Comparison of ENCODE assay signal across 8 cellular contexts in genomic region chr9:129626079-129626943, GRCh38. TPM values are rescaled to one million over a fixed set of nuclear protein-coding genes. Genes with fewer than 3 reads are reported as not detected.
DNase-seq lines count a peak whose midpoint lies in the region; ATAC-seq and TF ChIP-seq lines count a peak whose summit lies in the region.

TSS of gene NTMT1 (plus strand) at chr9:129626163. CDS start at chr9:129632704, 6,541 bp downstream.

- H3K4me2 ChIP-seq in DOHH2 (ENCODE audit: low read length) (peak within 1 kb of the TSS; percentile 85), neural cell (ENCODE audit: low read length) (peak within 1 kb of the TSS; percentile 90)

- peaks cover 3% of the 10 kb centered on the region for H3K27me3 ChIP-seq in DOHH2 (ENCODE audit: control insufficient read depth, low read length)
- peaks cover under 1% of the 10 kb centered on the region for H3K27me3 ChIP-seq in neural cell (ENCODE audit: insufficient read depth, low read depth, low read length)
- H3K27me3 ChIP-seq in stomach, result no peaks in the 10 kb centered on the region

- H2AFZ ChIP-seq in neural cell (ENCODE audit: low read depth, low read length), result peak within 1 kb of the TSS; percentile 87

- TF ChIP-seq RAD21 in neural cell (conservative IDR thresholded peaks at IDR 0.05), result peak; percentile 28

- TF ChIP-seq EP300 in neural cell (conservative IDR thresholded peaks at IDR 0.05; ENCODE audit: poor library complexity, severe bottlenecking), result peak; percentile 70
- TF ChIP-seq EP300 in stomach (IDR thresholded peaks at IDR 0.05), result no peak

- H3K27ac ChIP-seq in DOHH2 (ENCODE audit: low read depth, low read length) (peak within 1 kb of the TSS; percentile 84), KOPT-K1 (ENCODE audit: low read depth, low read length, poor library complexity, severe bottlenecking) (peak within 1 kb of the TSS; percentile 83), neural cell (ENCODE audit: low read length) (peak within 1 kb of the TSS; percentile 77), stomach (peak within 1 kb of the TSS; percentile 94 to 98 (median 96))

- peak; percentile 64 for ATAC-seq in GM21737 (IDR thresholded peaks at IDR 0.05; ENCODE audit: unreplicated experiment)

- H3K79me2 ChIP-seq in DOHH2 (ENCODE audit: control insufficient read depth, low read length) (peaks cover 54% of the 10 kb centered on the region), neural cell (replicated peaks; ENCODE audit: insufficient read depth, low read length) (peaks cover 45% of the 10 kb centered on the region)

- 0 to 1% (median 0%) methylated on average over 63 to 67 of the region's 67 CpGs for WGBS in stomach, 5 donors

- peak within 1 kb of the TSS; percentile 83 for H3K9ac ChIP-seq in neural cell (ENCODE audit: low read length)

- H4K20me1 ChIP-seq in DOHH2 (ENCODE audit: control insufficient read depth, insufficient read depth, low read depth, low read length), result peaks cover 30% of the 10 kb centered on the region
- H4K20me1 ChIP-seq in neural cell (ENCODE audit: insufficient read depth), result peaks cover 10% of the 10 kb centered on the region

- intact Hi-C loops in stomach (cut with DNase I; ENCODE audit: low total_unique reads), result no loop called here

- H3K36me3 ChIP-seq in DOHH2 (ENCODE audit: control insufficient read depth, low read length), result peaks cover 49% of the 10 kb centered on the region
- peaks cover 26% of the 10 kb centered on the region for H3K36me3 ChIP-seq in KOPT-K1 (ENCODE audit: insufficient read depth, low read length)
- H3K36me3 ChIP-seq in neural cell (ENCODE audit: insufficient read depth, low read length), result no peaks in the 10 kb centered on the region
- H3K36me3 ChIP-seq in stomach, result peaks cover 0 to 4% (median 0%) of the 10 kb centered on the region in 4 donors

- TF ChIP-seq CTCF in DOHH2 (IDR thresholded peaks at IDR 0.05; ENCODE audit: low read depth, low read length, poor library complexity, severe bottlenecking) (no peak), neural cell (IDR thresholded peaks at IDR 0.05; ENCODE audit: poor library complexity, severe bottlenecking) (no peak), stomach (IDR thresholded peaks at IDR 0.05) (no peak)

- H3F3A ChIP-seq in DOHH2 (ENCODE audit: control insufficient read depth, insufficient read depth) (peaks cover 9% of the 10 kb centered on the region), neural cell (ENCODE audit: insufficient read depth, low read length, poor library complexity, severe bottlenecking) (no peaks in the 10 kb centered on the region)

- H3K4me3 ChIP-seq in DOHH2 (ENCODE audit: low read length) (peak within 1 kb of the TSS; percentile 84), neural cell (ENCODE audit: low read length) (peak within 1 kb of the TSS; percentile 95), stomach (peak within 1 kb of the TSS; percentile 81 to 90 (median 88))

- H3K9me2 ChIP-seq in DOHH2 (replicated peaks; ENCODE audit: control insufficient read depth, low read length) (no peaks in the 10 kb centered on the region), neural cell (ENCODE audit: insufficient read depth, low read length) (no peaks in the 10 kb centered on the region)

- DNase-seq in activated effector memory CD4-positive, alpha-beta T cell treated with Interleukin-2 at 50 U/mL for 16 hours, result peak; percentile 85
- DNase-seq in fibroblast of the conjunctiva (ENCODE audit: low read depth), result peak; percentile 65
- peak; percentile 89 for DNase-seq in stomach

- TF ChIP-seq POLR2A in Raji (IDR thresholded peaks at IDR 0.05; ENCODE audit: insufficient read depth, low read depth, low read length) (peak; percentile 96), stomach (IDR thresholded peaks at IDR 0.05) (peak in 2 of 4 donors; percentile 91 to 93)

- H3K9me3 ChIP-seq in DOHH2 (ENCODE audit: control insufficient read depth, insufficient read depth, low read length) (no peaks in the 10 kb centered on the region), KOPT-K1 (ENCODE audit: insufficient read depth, low read length, poor library complexity, severe bottlenecking) (no peaks in the 10 kb centered on the region), neural cell (ENCODE audit: low read length) (no peaks in the 10 kb centered on the region), stomach (no peaks in the 10 kb centered on the region)

- H3K4me1 ChIP-seq in DOHH2 (ENCODE audit: control insufficient read depth, low read length) (peaks cover 38% of the 10 kb centered on the region), stomach (peaks cover 46 to 70% (median 57%) of the 10 kb centered on the region in 4 donors)

TF ChIP-seq in neural cell, 6 proteins besides CTCF, POLR2A, EP300 and RAD21:
- peak; percentile 69 for TF ChIP-seq REST (IDR thresholded peaks at IDR 0.05; ENCODE audit: borderline replicate concordance)
- peak; percentile 46 for TF ChIP-seq SMC3 (conservative IDR thresholded peaks at IDR 0.05; ENCODE audit: poor library complexity)
- peak; percentile 99 for TF ChIP-seq MXI1 (conservative IDR thresholded peaks at IDR 0.05; ENCODE audit: poor library complexity, severe bottlenecking)
- TF ChIP-seq EZH2 (IDR thresholded peaks at IDR 0.05; ENCODE audit: borderline replicate concordance, insufficient read depth, low read length, poor library complexity, severe bottlenecking), result no peak
- peak; percentile 99 for TF ChIP-seq POLR2AphosphoS5 (IDR thresholded peaks at IDR 0.05)
- peak; percentile 83 for TF ChIP-seq TAF1 (IDR thresholded peaks at IDR 0.05; ENCODE audit: low read depth)

RNA-seq across cellular contexts. Expression of gene NTMT1, which starts in this region (rescaled TPM):
- polyA plus RNA-seq in neural cell (35.9 and 57.1 TPM in 2 replicates), stomach (10 to 100 TPM; 40.2 to 68.4 (median 45.8) TPM)
- polyA minus RNA-seq in neural cell, result 15.4 and 19.2 TPM in 2 replicates
- 10 to 100 TPM in 4 of 5 donors, 1 to 10 TPM in 1; 1.7 to 29.8 (median 16.1) TPM for total RNA-seq in stomach

Comparison
In these comparisons a context has a peak if more than half of its experiments do, and no peak if none do; other contexts are left out.
1. Peak in every context shown above with its lines: DNase-seq, ATAC-seq, H3K4me3 ChIP-seq and H3K27ac ChIP-seq.